In the genomic region with DNA sequence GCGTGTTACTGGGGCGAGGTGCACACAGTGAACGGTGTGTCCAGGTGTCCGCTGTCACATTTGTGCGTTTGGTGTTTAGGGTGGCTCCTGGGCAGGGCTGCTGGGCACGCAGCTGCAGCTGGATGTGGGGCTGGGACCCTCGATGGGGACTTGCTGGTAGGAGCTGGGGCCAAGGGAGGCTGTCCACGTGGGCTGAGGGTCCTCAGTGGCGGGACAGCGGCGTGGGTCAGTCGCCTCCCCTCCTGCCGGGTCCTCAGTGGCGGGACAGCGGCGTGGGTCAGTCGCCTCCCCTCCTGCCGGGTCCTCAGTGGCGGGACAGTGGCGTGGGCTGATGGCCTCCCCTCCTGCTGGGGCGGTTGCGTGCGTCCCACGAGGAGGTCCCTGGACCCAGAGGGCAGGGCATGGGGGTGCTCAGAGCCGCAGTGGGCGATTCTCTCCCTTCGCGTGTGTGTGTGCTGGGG, we compare ENCODE assay signal across 14 cellular contexts.
"Had no signal": no experiment of that assay in that cellular context is flagged by ENCODE, and none has a peak within 500 bp of the region (broad histone marks: within the 10 kb centered on the region; RNA-seq: fewer than 3 reads in every experiment).

No MANE protein-coding gene starts in this region.

- H3K4me1 ChIP-seq: colonic mucosa, pancreas had no signal

- H3K4me3 Mint-ChIP-seq: activated naive CD8-positive, alpha-beta T cell treated with anti-CD3 and anti-CD28 coated beads for 36 hours; activated T-cell treated with anti-CD3 and anti-CD28 coated beads, Interleukin-2, amount 50 U/mL, for 24 hours; neural crest cell; stimulated activated memory B cell treated with anti-CD40 and anti-IgM and Interleukin-4, amounts not matched to agents 10 μg/mL and 1 μg/mL and 100 μg/mL, for 72 hours had no signal

- H3K27me3 Mint-ChIP-seq: activated naive CD8-positive, alpha-beta T cell treated with anti-CD3 and anti-CD28 coated beads for 36 hours; activated T-cell treated with anti-CD3 and anti-CD28 coated beads, Interleukin-2, amount 50 U/mL, for 24 hours; stimulated activated memory B cell treated with anti-CD40 and anti-IgM and Interleukin-4, amounts not matched to agents 10 μg/mL and 1 μg/mL and 100 μg/mL, for 72 hours had no signal

- H3K27me3 ChIP-seq: colonic mucosa, pancreas, upper lobe of left lung had no signal

- H3K9me3 Mint-ChIP-seq: neural crest cell had no signal

- H3K36me3 ChIP-seq: colonic mucosa, pancreas had no signal

- H3K4me3 ChIP-seq: colonic mucosa, pancreas, smooth muscle cell, upper lobe of left lung had no signal

- H3K27ac ChIP-seq: colonic mucosa, pancreas, upper lobe of left lung had no signal

- DNase-seq: activated CD4-positive, CD25-positive, alpha-beta regulatory T cell; activated gamma-delta T cell; activated naive CD8-positive, alpha-beta T cell treated with anti-CD3 and anti-CD28 coated beads for 36 hours; activated T-cell treated with anti-CD3 and anti-CD28 coated beads, Interleukin-2, amount 50 U/mL, for 24 hours; colonic mucosa; effector memory CD4-positive, alpha-beta T cell; mammary epithelial cell; SIG-M5; T-helper 2 cell had no signal

- H3K9me3 ChIP-seq: colonic mucosa, pancreas, upper lobe of left lung had no signal

- H3K27ac Mint-ChIP-seq: activated naive CD8-positive, alpha-beta T cell treated with anti-CD3 and anti-CD28 coated beads for 36 hours; activated T-cell treated with anti-CD3 and anti-CD28 coated beads, Interleukin-2, amount 50 U/mL, for 24 hours; stimulated activated memory B cell treated with anti-CD40 and anti-IgM and Interleukin-4, amounts not matched to agents 10 μg/mL and 1 μg/mL and 100 μg/mL, for 72 hours had no signal
